8 cellular contexts compared by ENCODE assay signal in genomic region chr6:150866147-150867073, GRCh38.
DNase-seq lines count a peak whose midpoint lies in the region; ATAC-seq and TF ChIP-seq lines count a peak whose summit lies in the region.

No MANE protein-coding gene starts in this region.

- peak; percentile 48; the same call in 1 of the 2 replicates for TF ChIP-seq EP300 in Ishikawa (IDR thresholded peaks at IDR 0.05; ENCODE audit: borderline replicate concordance)

- ATAC-seq in GM21576 (IDR thresholded peaks at IDR 0.05; ENCODE audit: unreplicated experiment): peak; percentile 69

- H3K36me3 ChIP-seq in neuron (ENCODE audit: insufficient read depth, low read length): no peaks in the 10 kb centered on the region

- no peak for TF ChIP-seq CTCF in foreskin fibroblast (IDR thresholded peaks at IDR 0.05; ENCODE audit: low read depth, low read length)

- H3K4me3 ChIP-seq in foreskin fibroblast (ENCODE audit: low read depth in 1 of 2, low read length in 2 of 2) (peak overlapping the region; percentile 68 to 93), neuron (ENCODE audit: low read length) (peak overlapping the region; percentile 53)

- peak overlapping the region; percentile 99 for H2AFZ ChIP-seq in neuron (ENCODE audit: low read depth, low read length)

- H3K9me3 ChIP-seq in neuron (ENCODE audit: low read length): no peaks in the 10 kb centered on the region

- no peak for TF ChIP-seq RAD21 in Ishikawa (IDR thresholded peaks at IDR 0.05; ENCODE audit: low read depth)

- H3K27me3 ChIP-seq in neuron (ENCODE audit: insufficient read depth, low read length): no peaks in the 10 kb centered on the region

- peaks cover 9% of the 10 kb centered on the region for H3K4me1 ChIP-seq in neuron (ENCODE audit: insufficient read depth, low read length)

- DNase-seq in DMS79 treated with DMSO at 0.1 percent for 48 hours (lab: John Stamatoyannopoulos, UW) (peak; percentile 72), SHP77 (lab: John Stamatoyannopoulos, UW) (peak; percentile 60 to 77), activated gamma-delta T cell treated with Interleukin-2 at 50 U/mL for 16 hours (peak; percentile 64), foreskin fibroblast (peak; percentile 88 to 96), stromal cell of bone marrow (ENCODE audit: low read depth) (peak; percentile 86)

TF ChIP-seq in Ishikawa, 13 proteins besides CTCF, POLR2A, EP300 and RAD21:
- peak; percentile 96 for TF ChIP-seq CEBPB (IDR thresholded peaks at IDR 0.05)
- peak; percentile 46 for TF ChIP-seq NFIC (IDR thresholded peaks at IDR 0.05)
- no peak for TF ChIP-seq CREB1 (IDR thresholded peaks at IDR 0.05; ENCODE audit: low read depth)
- peak; percentile 43; the same call in 1 of the 2 replicates for TF ChIP-seq EGR1 (IDR thresholded peaks at IDR 0.05)
- TF ChIP-seq REST (IDR thresholded peaks at IDR 0.05; ENCODE audit: low read depth): 0 out of 2 replicates have a peak, but pooled peaks have one; percentile 16
- TF ChIP-seq MAX (IDR thresholded peaks at IDR 0.05): peak; percentile 99
- peak; percentile 78 for TF ChIP-seq TCF12 (IDR thresholded peaks at IDR 0.05; ENCODE audit: low read depth)
- TF ChIP-seq TAF1 (IDR thresholded peaks at IDR 0.05; ENCODE audit: low read depth): no peak; the same call in 1 of the 2 replicates
- peak; percentile 29; the same call in 1 of the 2 replicates for TF ChIP-seq TEAD4 (IDR thresholded peaks at IDR 0.05)
- TF ChIP-seq ZBTB7A (IDR thresholded peaks at IDR 0.05; ENCODE audit: low read depth): peak; percentile 77
- peak; percentile 77 for TF ChIP-seq USF1 (IDR thresholded peaks at IDR 0.05)
- peak; percentile 52; the same call in 1 of the 2 replicates for TF ChIP-seq YY1 (IDR thresholded peaks at IDR 0.05; ENCODE audit: low read depth)
- no peak for TF ChIP-seq FOXM1 (IDR thresholded peaks at IDR 0.05; ENCODE audit: borderline replicate concordance, low read depth)

Comparison
In these comparisons a context has a peak if more than half of its experiments do, and no peak if none do; other contexts are left out.
1. Peak in every context shown above with its lines: DNase-seq, ATAC-seq and H3K4me3 ChIP-seq.